ENCODE assay signal across 8 cellular contexts in the genomic region with DNA sequence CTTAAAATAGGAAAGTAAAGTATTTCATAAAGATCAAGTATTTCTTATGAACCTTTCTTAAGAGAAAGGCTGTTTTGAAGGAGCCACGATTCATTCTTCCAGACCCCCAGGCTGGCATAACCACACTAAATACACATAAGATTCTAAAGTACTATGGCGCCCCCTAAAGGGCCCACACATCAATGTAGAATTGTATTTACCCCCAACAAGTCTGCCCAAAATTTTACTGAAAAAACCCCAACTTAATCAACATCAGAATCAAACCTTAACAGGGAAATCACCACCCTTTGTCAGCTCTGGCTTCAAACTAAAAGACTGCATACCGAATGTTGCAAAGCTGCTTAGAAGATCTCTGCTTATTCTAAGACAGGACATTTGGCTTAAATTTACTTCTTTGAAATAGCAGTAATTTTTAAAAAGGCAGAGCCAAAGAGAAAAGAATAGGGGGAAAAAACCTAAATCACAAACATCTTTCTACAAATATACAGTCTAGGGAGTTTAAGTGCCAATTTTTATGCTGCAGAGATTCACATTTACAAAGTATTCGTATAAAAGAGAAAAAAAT. TPM values are rescaled to one million over a fixed set of nuclear protein-coding genes. Genes with fewer than 3 reads are reported as not detected.
DNase-seq lines count a peak whose midpoint lies in the region; ATAC-seq, FAIRE-seq and TF ChIP-seq lines count a peak whose summit lies in the region.

No MANE protein-coding gene starts in this region.

- no peak overlapping the region for H2BK120ac ChIP-seq in H1 (replicated peaks; ENCODE audit: low read depth, low read length)
- no peak overlapping the region for H2BK120ac ChIP-seq in neuronal stem cell (ENCODE audit: low read depth, low read length)

- H3K79me2 ChIP-seq in Karpas-422 (ENCODE audit: low read length) (peaks cover 2% of the 10 kb centered on the region; the same call in 1 of the 2 replicates), H1 (ENCODE audit: control insufficient read depth in 1 of 2, insufficient read depth in 2 of 2, low read length in 2 of 2) (no peaks in the 10 kb centered on the region)

- no peak overlapping the region for H3K18ac ChIP-seq in H1 (ENCODE audit: extremely low read depth, low read length)
- no peak overlapping the region for H3K18ac ChIP-seq in neuronal stem cell (ENCODE audit: low read length)

- peaks cover 12% of the 10 kb centered on the region for H3K36me3 Mint-ChIP-seq in T-helper 17 cell (ENCODE audit: low read depth)

- no peaks in the 10 kb centered on the region for H3K27me3 ChIP-seq in Karpas-422 (ENCODE audit: low read length)
- H3K27me3 ChIP-seq in H1 (replicated peaks in 1 of 4; ENCODE audit: control insufficient read depth in 3 of 4, extremely low read depth in 1 of 4, insufficient read depth in 3 of 4, low read length in 3 of 4): no peaks in the 10 kb centered on the region
- no peaks in the 10 kb centered on the region for H3K27me3 ChIP-seq in neuronal stem cell (ENCODE audit: control insufficient read depth in 3 of 3, insufficient read depth in 3 of 3, low read depth in 1 of 3, low read length in 3 of 3)

- H2BK5ac ChIP-seq in H1 (ENCODE audit: low read depth, low read length) (no peak overlapping the region), neuronal stem cell (ENCODE audit: low read length) (no peak overlapping the region)

- 33% methylated on average over 4 of the region's 4 CpGs; no CpG with 5 or more reads in 1 of the 2 experiments for WGBS in H1 (ENCODE audit: extremely low coverage in 1 of 2, insufficient coverage in 1 of 2, insufficient read length in 1 of 2, insufficient replicate concordance in 2 of 2, low coverage in 1 of 2, low lambda C conversion rate in 2 of 2, missing lambda C conversion rate in 1 of 2), 2 experiments
- no CpG with 5 or more reads among the region's 4 CpGs for WGBS in neuronal stem cell (ENCODE audit: extremely low coverage in 2 of 2, insufficient read length in 2 of 2, insufficient replicate concordance in 1 of 2), 2 donors

- H3K23me2 ChIP-seq in H1 (ENCODE audit: low read depth, low read length): no peaks in the 10 kb centered on the region

- TF ChIP-seq CTCF in H1 (IDR thresholded peaks at IDR 0.05; ENCODE audit: control extremely low read depth in 1 of 3, insufficient read depth in 1 of 3, low read depth in 1 of 3, low read length in 3 of 3): peak in 2 of 3 experiments; percentile 51 to 60; a peak in 3 of 4 replicates

- H3K9me3 ChIP-seq in Karpas-422 (ENCODE audit: low read length) (no peaks in the 10 kb centered on the region), T-helper 17 cell (ENCODE audit: control insufficient read depth, low read length, poor library complexity, severe bottlenecking) (no peaks in the 10 kb centered on the region), H1 (ENCODE audit: insufficient read depth in 2 of 2, low read depth in 1 of 2, low read length in 1 of 2) (no peaks in the 10 kb centered on the region), neuronal stem cell (replicated peaks in 1 of 2; ENCODE audit: control insufficient read depth in 2 of 2, insufficient read depth in 1 of 2, low read depth in 1 of 2, low read length in 2 of 2) (no peaks in the 10 kb centered on the region)

- no peak overlapping the region for H2BK15ac ChIP-seq in H1 (ENCODE audit: low read length)
- no peak overlapping the region for H2BK15ac ChIP-seq in neuronal stem cell (ENCODE audit: low read length)

- no peak overlapping the region for H2AFZ ChIP-seq in Karpas-422 (ENCODE audit: low read length)
- H2AFZ ChIP-seq in H1 (ENCODE audit: low read length): no peak overlapping the region
- H2AFZ ChIP-seq in neuronal stem cell (ENCODE audit: low read length): no peak overlapping the region

- no peaks in the 10 kb centered on the region for H4K20me1 ChIP-seq in Karpas-422 (ENCODE audit: insufficient read depth, low read depth, low read length)
- H4K20me1 ChIP-seq in H1 (replicated peaks in 1 of 2; ENCODE audit: control insufficient read depth in 1 of 2, insufficient read depth in 2 of 2, low read length in 2 of 2): no peaks in the 10 kb centered on the region

- H3K4me3 Mint-ChIP-seq in T-helper 17 cell: no peak overlapping the region

- peak overlapping the region; percentile 83 for H3K27ac Mint-ChIP-seq in T-helper 17 cell

- peaks cover 18% of the 10 kb centered on the region for H3K4me1 Mint-ChIP-seq in T-helper 17 cell

- DNase-seq in NCI-H146 (lab: John Stamatoyannopoulos, UW): peak; percentile 53
- DNase-seq in NCI-H146 treated with DMSO at 0.1 percent for 48 hours (lab: John Stamatoyannopoulos, UW; ENCODE audit: unreplicated experiment): no peak
- peak; percentile 91 for DNase-seq in Karpas-422
- peak in 1 of 3 donors; percentile 33 for DNase-seq in T-helper 17 cell
- peak in 1 of 2 experiments; percentile 62 for DNase-seq in H1 (ENCODE audit: low read depth in 1 of 2, low spot score in 2 of 2)
- DNase-seq in neuronal stem cell (ENCODE audit: low spot score): peak; percentile 59

- H3K4me1 ChIP-seq in Karpas-422 (ENCODE audit: low read length) (0 out of 2 replicates have a peak, but pooled peaks cover 3% of the 10 kb centered on the region), H1 (replicated peaks in 1 of 4; ENCODE audit: control insufficient read depth in 3 of 4, insufficient read depth in 4 of 4, low read length in 3 of 4) (peaks cover 0 to 7% (median 3%) of the 10 kb centered on the region in 4 experiments; a peak in 3 of 7 replicates), neuronal stem cell (ENCODE audit: control insufficient read depth in 2 of 2, insufficient read depth in 1 of 2, low read depth in 1 of 2, low read length in 2 of 2) (no peaks in the 10 kb centered on the region)

- H2BK12ac ChIP-seq in H1 (ENCODE audit: low read depth, low read length) (no peak overlapping the region), neuronal stem cell (ENCODE audit: low read length) (no peak overlapping the region)

- no peak overlapping the region for H4K91ac ChIP-seq in H1 (replicated peaks; ENCODE audit: insufficient read length, low read length)
- no peak overlapping the region for H4K91ac ChIP-seq in neuronal stem cell (ENCODE audit: low read depth, low read length, poor library complexity)

- H3K4me2 ChIP-seq in Karpas-422 (ENCODE audit: low read depth, low read length, poor library complexity, severe bottlenecking) (no peak overlapping the region), H1 (ENCODE audit: insufficient read depth in 1 of 2, low read depth in 2 of 2, low read length in 2 of 2) (peak overlapping the region; percentile 21 to 32; a peak in 1 of 4 replicates), neuronal stem cell (ENCODE audit: insufficient read depth, low read length, poor library complexity, severe bottlenecking) (no peak overlapping the region)

- no peak for TF ChIP-seq POLR2A in H1 (IDR thresholded peaks at IDR 0.05; ENCODE audit: control extremely low read depth in 1 of 2, low read depth in 2 of 2, low read length in 2 of 2)

- H3K4me3 ChIP-seq in Karpas-422 (ENCODE audit: low read length) (no peak overlapping the region), H1 (ENCODE audit: extremely low read depth in 1 of 4, insufficient read depth in 2 of 4, low read depth in 3 of 4, low read length in 4 of 4) (peak overlapping the region in 1 of 4 experiments; percentile 41; a peak in 2 of 8 replicates), neuronal stem cell (ENCODE audit: low read length in 2 of 2) (no peak overlapping the region)

- H3K23ac ChIP-seq in H1 (ENCODE audit: insufficient read length): no peak overlapping the region
- H3K23ac ChIP-seq in neuronal stem cell (ENCODE audit: low read depth, low read length, poor library complexity): no peak overlapping the region

- H3K14ac ChIP-seq in H1 (ENCODE audit: insufficient read length): no peak overlapping the region
- no peak overlapping the region for H3K14ac ChIP-seq in neuronal stem cell (ENCODE audit: low read length)

- H3K9me2 ChIP-seq in Karpas-422 (replicated peaks; ENCODE audit: insufficient read depth, low read length): no peaks in the 10 kb centered on the region

- H4K5ac ChIP-seq in H1 (ENCODE audit: insufficient read length, low read depth, low read length): peak overlapping the region; percentile 89

- no peak overlapping the region for H2AK5ac ChIP-seq in H1 (ENCODE audit: low read depth, low read length)
- H2AK5ac ChIP-seq in neuronal stem cell (ENCODE audit: low read depth, low read length): no peak overlapping the region

- no peak overlapping the region for H2BK20ac ChIP-seq in H1 (ENCODE audit: low read length)

- no peak overlapping the region for H3K56ac ChIP-seq in H1 (replicated peaks; ENCODE audit: insufficient read length, low read depth, low read length)

- TF ChIP-seq EP300 in H1 (IDR thresholded peaks at IDR 0.05; ENCODE audit: borderline replicate concordance in 1 of 2, low read depth in 2 of 2, low read length in 2 of 2): no peak

- H4K8ac ChIP-seq in H1 (ENCODE audit: extremely low read depth, insufficient read depth, low read length) (no peak overlapping the region), neuronal stem cell (ENCODE audit: low read depth, low read length) (no peak overlapping the region)

- CTCF ChIA-PET in H1 (lab: Charles Lee; ENCODE audit: partially characterized antibody): interaction anchor here (0.8 to 9.1 kb wide), 37 partner anchors 9 to 612 kb away, joined by 3 to 96 read pairs (median 4); a partner anchor contains a TSS

- H3K27ac ChIP-seq in Karpas-422 (ENCODE audit: low read length) (no peak overlapping the region), H1 (ENCODE audit: low read depth, low read length) (no peak overlapping the region), neuronal stem cell (replicated peaks; ENCODE audit: low read length) (no peak overlapping the region)

- FAIRE-seq in H1 (lab: Jason Lieb, UNC): no peak

- H3K4ac ChIP-seq in H1 (replicated peaks; ENCODE audit: insufficient read length, low read depth, low read length) (no peak overlapping the region), neuronal stem cell (ENCODE audit: low read length) (no peak overlapping the region)

- no peaks in the 10 kb centered on the region for H3K79me1 ChIP-seq in H1 (ENCODE audit: low read depth, low read length)
- no peaks in the 10 kb centered on the region for H3K79me1 ChIP-seq in neuronal stem cell (ENCODE audit: low read depth, low read length)

- H3K36me3 ChIP-seq in Karpas-422 (ENCODE audit: insufficient read depth, low read length) (peaks cover 43% of the 10 kb centered on the region), H1 (ENCODE audit: control insufficient read depth in 2 of 4, insufficient read depth in 4 of 4, low read length in 3 of 4) (peaks cover 3 to 38% (median 28%) of the 10 kb centered on the region in 4 experiments; a peak in 7 of 8 replicates), neuronal stem cell (replicated peaks in 1 of 2; ENCODE audit: control insufficient read depth in 2 of 2, insufficient read depth in 2 of 2, low read length in 2 of 2) (peaks cover 21 to 96% of the 10 kb centered on the region in 2 donors)

- H3K27me3 Mint-ChIP-seq in T-helper 17 cell: no peaks in the 10 kb centered on the region

- H3K9ac ChIP-seq in Karpas-422 (ENCODE audit: low read length) (no peak overlapping the region), H1 (replicated peaks in 1 of 4; ENCODE audit: extremely low read depth in 1 of 4, low read depth in 3 of 4, low read length in 3 of 4) (no peak overlapping the region), neuronal stem cell (ENCODE audit: low read depth, low read length, poor library complexity) (no peak overlapping the region)

- ATAC-seq in T-helper 17 cell: peak; percentile 84
- no peak for ATAC-seq in GM21526 (IDR thresholded peaks at IDR 0.05; ENCODE audit: low FRiP score, unreplicated experiment)
- no peak for ATAC-seq in GM18502 (IDR thresholded peaks at IDR 0.05; ENCODE audit: poor library complexity, unreplicated experiment)

- peak; percentile 67 to 72 for TF ChIP-seq RAD21 in H1 (IDR thresholded peaks at IDR 0.05 in 1 of 2, conservative IDR thresholded peaks at IDR 0.05 in 1 of 2; ENCODE audit: low read depth in 2 of 2, low read length in 2 of 2)

- POLR2A ChIA-PET in H1 (lab: Charles Lee; ENCODE audit: partially characterized antibody): interaction anchor here (1.1 to 1.5 kb wide), 2 partner anchors 15 to 28 kb away, joined by 3 read pairs; no protein-coding TSS in a partner anchor

RNA-seq across cellular contexts. Expression of a gene that starts 20.4 kb away (rescaled TPM):
- total RNA-seq in Karpas-422 (2014; rRNA removed; shearing (Covaris generic); ENCODE audit: low replicate concordance): 263 and 271 TPM in 2 replicates
- 100 to 1,000 TPM; 134 to 136 TPM for total RNA-seq in T-helper 17 cell
- total RNA-seq in H1 (2021; fragmentation: NEBNext Ultra II Directional; extraction: Animal tissue kit (Norgen Biotek cat#: 25700)): 4.3 and 4.5 TPM in 2 replicates
- 0.59 and 0.75 TPM in 2 replicates for polyA plus RNA-seq in H1 (2011; rRNA removed)
- polyA plus RNA-seq in H1 (2011; cell fraction: cytosol; rRNA removed): 0.81 TPM
- 1.2 TPM for polyA plus RNA-seq in H1 (2011; cell fraction: nucleus; rRNA removed)
- polyA plus RNA-seq in H1 (2012, experiment 1 of 2): 1.1 to 2.8 TPM (median 1.3 TPM) in 4 replicates
- polyA plus RNA-seq in H1 (2012, experiment 2 of 2): 0.35 TPM
- 1.1 TPM for polyA plus RNA-seq in H1 (2013, experiment 1 of 2)
- polyA plus RNA-seq in H1 (2013, experiment 2 of 2): 1.0 TPM
- 2.0 and 2.7 TPM in 2 replicates for polyA minus RNA-seq in H1 (2011; rRNA and poly(A)+ RNA removed)
- polyA minus RNA-seq in H1 (2011; cell fraction: cytosol; rRNA and poly(A)+ RNA removed): 1.5 TPM
- 5.0 TPM for polyA minus RNA-seq in H1 (2011; cell fraction: nucleus; rRNA and poly(A)+ RNA removed)
- 10.8 TPM for polyA plus RNA-seq in neuronal stem cell (2013, experiment 1 of 2)
- polyA plus RNA-seq in neuronal stem cell (2013, experiment 2 of 2): 10.2 TPM

RNA-seq across cellular contexts. Expression of a gene that starts 27.0 kb away (rescaled TPM):
- 56.8 and 64.4 TPM in 2 replicates for total RNA-seq in Karpas-422 (2014; rRNA removed; shearing (Covaris generic); ENCODE audit: low replicate concordance)
- total RNA-seq in T-helper 17 cell: 10 to 100 TPM; 55.2 to 71.2 TPM
- total RNA-seq in H1 (2021; fragmentation: NEBNext Ultra II Directional; extraction: Animal tissue kit (Norgen Biotek cat#: 25700)): 43.5 and 50.5 TPM in 2 replicates
- 10.7 and 12.4 TPM in 2 replicates for polyA plus RNA-seq in H1 (2011; rRNA removed)
- polyA plus RNA-seq in H1 (2011; cell fraction: cytosol; rRNA removed): 18.5 TPM
- 25.8 TPM for polyA plus RNA-seq in H1 (2011; cell fraction: nucleus; rRNA removed)
- polyA plus RNA-seq in H1 (2012, experiment 1 of 2): 24.3 to 28.3 TPM (median 25.5 TPM) in 4 replicates
- 13.3 TPM for polyA plus RNA-seq in H1 (2012, experiment 2 of 2)
- 25.2 TPM for polyA plus RNA-seq in H1 (2013, experiment 1 of 2)
- polyA plus RNA-seq in H1 (2013, experiment 2 of 2): 30.3 TPM
- 25.7 and 31.5 TPM in 2 replicates for polyA minus RNA-seq in H1 (2011; rRNA and poly(A)+ RNA removed)
- 24.7 TPM for polyA minus RNA-seq in H1 (2011; cell fraction: cytosol; rRNA and poly(A)+ RNA removed)
- 38.8 TPM for polyA minus RNA-seq in H1 (2011; cell fraction: nucleus; rRNA and poly(A)+ RNA removed)
- 14.8 TPM for polyA plus RNA-seq in neuronal stem cell (2013, experiment 1 of 2)
- 15.2 TPM for polyA plus RNA-seq in neuronal stem cell (2013, experiment 2 of 2)

Comparison
In these comparisons a context has a peak if more than half of its experiments do, and no peak if none do; other contexts are left out.
1. H3K4me2 ChIP-seq: peak in H1 (2 of 2); none in Karpas-422 (single experiment) and neuronal stem cell (single experiment).
2. RNA of a gene that starts 20.4 kb away (total RNA-seq): 263 to 271 TPM in Karpas-422 and 134 to 136 TPM in T-helper 17 cell; 4.3 to 4.5 TPM in H1; every median in the first group is over 10 times any median in the second.